Comparison of ENCODE assay signal across 1 cellular context in genomic region chr15:41230650-41231533, GRCh38.
TF ChIP-seq lines count a peak whose summit lies in the region.

TSS of gene CHP1 (plus strand) at chr15:41231268. CDS start at chr15:41231383, 115 bp downstream.
TSS of gene EXD1 (minus strand) at chr15:41230757. CDS start at chr15:41226575, 4,182 bp downstream.

TF ChIP-seq in HepG2, 621 proteins besides CTCF, POLR2A, EP300 and RAD21 (continued from another document and continues in another):
- TF ChIP-seq MYPOP (CRISPR knock-in tag; IDR thresholded peaks at IDR 0.05), result peak; percentile 93; the same call in 1 of the 2 replicates
- TF ChIP-seq MBNL3 (CRISPR knock-in tag; conservative IDR thresholded peaks at IDR 0.05), result no peak
- TF ChIP-seq ZNF891 (CRISPR knock-in tag; IDR thresholded peaks at IDR 0.05), result peak; percentile 96; the same call in 1 of the 2 replicates
- TF ChIP-seq NFATC3 (CRISPR knock-in tag; IDR thresholded peaks at IDR 0.05), result peak; percentile 95; the same call in 1 of the 2 replicates
- 0 out of 2 replicates have a peak, but pooled peaks have one; percentile 68 for TF ChIP-seq ZFP36L2 (CRISPR knock-in tag; IDR thresholded peaks at IDR 0.05)
- no peak for TF ChIP-seq ZNF564 (CRISPR knock-in tag; IDR thresholded peaks at IDR 0.05)
- peak; percentile 69 for TF ChIP-seq ZFX (CRISPR knock-in tag; IDR thresholded peaks at IDR 0.05; ENCODE audit: low read depth)
- TF ChIP-seq FOXC1 (CRISPR knock-in tag; IDR thresholded peaks at IDR 0.05; ENCODE audit: borderline replicate concordance), result peak; percentile 95
- TF ChIP-seq KAT2B (IDR thresholded peaks at IDR 0.05; ENCODE audit: borderline replicate concordance, low read depth, low read length), result no peak
- TF ChIP-seq STAT6 (CRISPR knock-in tag; IDR thresholded peaks at IDR 0.05; ENCODE audit: borderline replicate concordance), result peak; percentile 57; the same call in 1 of the 2 replicates
- no peak for TF ChIP-seq ZNF282 (IDR thresholded peaks at IDR 0.05; ENCODE audit: partially characterized antibody)
- no peak; the same call in 1 of the 2 replicates for TF ChIP-seq ZNF326 (CRISPR knock-in tag; IDR thresholded peaks at IDR 0.05; ENCODE audit: borderline replicate concordance)
- TF ChIP-seq BHLHE40 (IDR thresholded peaks at IDR 0.05; ENCODE audit: low read length), result peak; percentile 4; the same call in 1 of the 2 replicates
- peak; percentile 39 for TF ChIP-seq AGO2 (optimal IDR thresholded peaks at IDR 0.05; ENCODE audit: low read depth, low read length)
- peak; percentile 79; the same call in 1 of the 2 replicates for TF ChIP-seq SP140L (CRISPR knock-in tag; IDR thresholded peaks at IDR 0.05; ENCODE audit: borderline replicate concordance)
- no peak; the same call in 1 of the 2 replicates for TF ChIP-seq ZHX2 (IDR thresholded peaks at IDR 0.05; ENCODE audit: low read depth)
- no peak for TF ChIP-seq ZHX2 (CRISPR knock-in tag; IDR thresholded peaks at IDR 0.05; ENCODE audit: borderline replicate concordance)
- 0 out of 2 replicates have a peak, but pooled peaks have one; percentile 50 for TF ChIP-seq FOXK1 (CRISPR knock-in tag; IDR thresholded peaks at IDR 0.05; ENCODE audit: borderline replicate concordance, low read depth)
- TF ChIP-seq GFI1 (CRISPR knock-in tag; IDR thresholded peaks at IDR 0.05; ENCODE audit: borderline replicate concordance), result peak; percentile 47; the same call in 1 of the 2 replicates
- 0 out of 2 replicates have a peak, but pooled peaks have one; percentile 24 for TF ChIP-seq ZC3H13 (CRISPR knock-in tag; IDR thresholded peaks at IDR 0.05)
- peak; percentile 91 for TF ChIP-seq TFDP2 (CRISPR knock-in tag; IDR thresholded peaks at IDR 0.05)
- TF ChIP-seq WIZ (CRISPR knock-in tag; IDR thresholded peaks at IDR 0.05), result peak; percentile 96
- peak; percentile 97 for TF ChIP-seq FLYWCH1 (CRISPR knock-in tag; IDR thresholded peaks at IDR 0.05)
- TF ChIP-seq MEIS1 (CRISPR knock-in tag; IDR thresholded peaks at IDR 0.05; ENCODE audit: borderline replicate concordance), result peak; percentile 30; the same call in 1 of the 2 replicates
- TF ChIP-seq RBFOX2 (IDR thresholded peaks at IDR 0.05; ENCODE audit: low read depth, low read length), result peak; percentile 70
- TF ChIP-seq THAP7 (CRISPR knock-in tag; IDR thresholded peaks at IDR 0.05), result peak; percentile 75; the same call in 1 of the 2 replicates
- TF ChIP-seq DR1 (CRISPR knock-in tag; IDR thresholded peaks at IDR 0.05), result peak; percentile 46
- peak; percentile 78; the same call in 1 of the 2 replicates for TF ChIP-seq SMYD3 (CRISPR knock-in tag; IDR thresholded peaks at IDR 0.05)
- TF ChIP-seq RARG (CRISPR knock-in tag; IDR thresholded peaks at IDR 0.05; ENCODE audit: low read depth), result no peak
- 0 out of 2 replicates have a peak, but pooled peaks have one; percentile 36 for TF ChIP-seq TSC22D2 (CRISPR knock-in tag; IDR thresholded peaks at IDR 0.05; ENCODE audit: borderline replicate concordance)
- peak; percentile 62; the same call in 1 of the 2 replicates for TF ChIP-seq ZFP36L1 (CRISPR knock-in tag; IDR thresholded peaks at IDR 0.05)
- peak; percentile 81 for TF ChIP-seq ZNF614 (CRISPR knock-in tag; IDR thresholded peaks at IDR 0.05; ENCODE audit: borderline replicate concordance)
- TF ChIP-seq ZNF770 (CRISPR knock-in tag; IDR thresholded peaks at IDR 0.05), result peak; percentile 65
- no peak; the same call in none of the 2 replicates for TF ChIP-seq ZNF704 (CRISPR knock-in tag; IDR thresholded peaks at IDR 0.05; ENCODE audit: borderline replicate concordance)
- peak; percentile 37; the same call in 1 of the 2 replicates for TF ChIP-seq ZBTB38 (CRISPR knock-in tag; IDR thresholded peaks at IDR 0.05)
- TF ChIP-seq ZFAT (CRISPR knock-in tag; conservative IDR thresholded peaks at IDR 0.05), result peak; percentile 38; the same call in 1 of the 2 replicates
- peak; percentile 98 for TF ChIP-seq MAX (IDR thresholded peaks at IDR 0.05)
- TF ChIP-seq RFX1 (IDR thresholded peaks at IDR 0.05), result no peak
- no peak for TF ChIP-seq HNRNPUL1 (IDR thresholded peaks at IDR 0.05; ENCODE audit: low read depth, low read length)
- peak; percentile 79 for TF ChIP-seq RBM39 (IDR thresholded peaks at IDR 0.05; ENCODE audit: low read depth, low read length, poor library complexity, severe bottlenecking)
- TF ChIP-seq ZNF850 (CRISPR knock-in tag; conservative IDR thresholded peaks at IDR 0.05), result no peak
- no peak for TF ChIP-seq ZBTB10 (CRISPR knock-in tag; IDR thresholded peaks at IDR 0.05; ENCODE audit: borderline replicate concordance)
- TF ChIP-seq ZNF670 (CRISPR knock-in tag; IDR thresholded peaks at IDR 0.05; ENCODE audit: borderline replicate concordance), result peak; percentile 93
- TF ChIP-seq HMG20A (CRISPR knock-in tag; IDR thresholded peaks at IDR 0.05; ENCODE audit: borderline replicate concordance), result peak; percentile 27; the same call in 1 of the 2 replicates
- TF ChIP-seq ESRRA (CRISPR knock-in tag; IDR thresholded peaks at IDR 0.05; ENCODE audit: low read depth), result peak; percentile 33; the same call in 1 of the 2 replicates
